Comparison of ENCODE assay signal across 9 cellular contexts in the genomic region with DNA sequence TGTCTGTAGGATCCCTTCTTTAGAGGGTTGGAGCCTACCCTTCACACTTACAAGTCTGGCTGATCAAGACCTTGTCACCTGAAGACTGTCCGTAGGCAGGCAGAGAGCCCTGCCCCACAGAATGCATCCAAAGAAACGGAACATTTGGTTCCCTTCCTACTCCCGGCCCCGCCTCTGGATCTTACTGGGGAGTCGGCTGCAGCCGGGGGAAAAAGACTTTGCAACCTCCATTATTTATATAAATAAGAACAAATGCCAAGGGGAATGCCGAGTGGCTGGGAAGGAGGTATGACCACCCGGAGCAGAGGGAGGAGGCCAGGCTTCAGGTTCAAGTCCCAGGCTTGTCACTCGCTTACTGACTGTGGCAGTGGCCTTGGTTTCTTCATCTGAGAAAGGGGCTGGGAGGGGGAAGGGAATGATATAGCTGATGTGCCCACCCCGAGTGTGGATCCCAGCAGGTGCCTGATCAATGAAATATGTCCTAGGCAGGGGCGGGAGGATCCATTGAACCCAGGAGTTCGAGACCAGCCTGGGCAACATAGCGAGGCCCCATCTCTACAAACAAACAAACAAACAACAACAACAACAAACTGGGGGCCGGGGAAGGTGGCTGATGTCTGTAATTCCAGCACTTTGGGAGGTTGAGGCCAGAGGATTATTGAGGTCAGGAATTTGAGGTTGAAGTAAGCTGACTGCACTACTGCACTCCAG. TPM values are rescaled to one million over a fixed set of nuclear protein-coding genes. Genes with fewer than 3 reads are reported as not detected.
A peak's percentile ranks its signal among the peaks of the same experiment; 100 is the strongest.
DNase-seq lines count a peak whose midpoint lies in the region; ATAC-seq and TF ChIP-seq lines count a peak whose summit lies in the region.
"Had no signal": no experiment of that assay in that cellular context is flagged by ENCODE, and none has a peak within 500 bp of the region (broad histone marks: within the 10 kb centered on the region; RNA-seq: fewer than 3 reads in every experiment).

No MANE protein-coding gene starts in this region.

- H3K9me3 Mint-ChIP-seq in natural killer cell treated with Interleukin-12 subunit alpha and Interleukin-12 subunit beta and Interleukin-15 and Interleukin-18, amount 100 ng/mL, for 72 hours: no peaks in the 10 kb centered on the region

- no peaks in the 10 kb centered on the region for H3K36me3 Mint-ChIP-seq in natural killer cell treated with Interleukin-12 subunit alpha and Interleukin-12 subunit beta and Interleukin-15 and Interleukin-18, amount 100 ng/mL, for 72 hours

- H3K9me3 ChIP-seq in right atrium auricular region (no peaks in the 10 kb centered on the region), duodenal mucosa (ENCODE audit: control insufficient read depth in 1 of 2, low read length in 2 of 2) (no peaks in the 10 kb centered on the region)

- H3K9ac ChIP-seq in duodenal mucosa (ENCODE audit: low read depth in 1 of 2, low read length in 2 of 2): peak overlapping the region in 1 of 2 donors; percentile 10

- no peak for TF ChIP-seq CTCF in right atrium auricular region (IDR thresholded peaks at IDR 0.05)

- no peaks in the 10 kb centered on the region for H3K27me3 ChIP-seq in right atrium auricular region
- H3K27me3 ChIP-seq in duodenal mucosa (ENCODE audit: control insufficient read depth in 1 of 2, insufficient read depth in 2 of 2, low read length in 2 of 2): no peaks in the 10 kb centered on the region

- H3K4me1 ChIP-seq in right atrium auricular region (peaks cover 0 to 97% of the 10 kb centered on the region in 2 donors), duodenal mucosa (ENCODE audit: control insufficient read depth in 1 of 2, insufficient read depth in 2 of 2, low read length in 2 of 2) (peaks cover 45 to 67% of the 10 kb centered on the region in 2 donors), urinary bladder (ENCODE audit: insufficient read depth) (peaks cover 3% of the 10 kb centered on the region)

- DNase-seq in right atrium auricular region (ENCODE audit: low spot score) (peak; percentile 68), Right ventricle myocardium inferior (ENCODE audit: missing footprints) (no peak), NCI-H510A treated with DMSO at 0.1 percent for 48 hours (lab: John Stamatoyannopoulos, UW) (no peak)
- no peak for DNase-seq in natural killer cell treated with Interleukin-12 subunit alpha and Interleukin-12 subunit beta and Interleukin-15 and Interleukin-18, amount 100 ng/mL, for 72 hours (ENCODE audit: low spot score)
- DNase-seq: NCI-H1930 had no signal

- peaks cover 6 to 28% of the 10 kb centered on the region in 2 donors for H3K27me3 Mint-ChIP-seq in natural killer cell treated with Interleukin-12 subunit alpha and Interleukin-12 subunit beta and Interleukin-15 and Interleukin-18, amount 100 ng/mL, for 72 hours

- H3K36me3 ChIP-seq in right atrium auricular region (no peaks in the 10 kb centered on the region), duodenal mucosa (ENCODE audit: control insufficient read depth in 1 of 2, insufficient read depth in 2 of 2, low read length in 2 of 2) (no peaks in the 10 kb centered on the region), urinary bladder (ENCODE audit: insufficient read depth) (no peaks in the 10 kb centered on the region)

- H3K4me3 Mint-ChIP-seq in natural killer cell treated with Interleukin-12 subunit alpha and Interleukin-12 subunit beta and Interleukin-15 and Interleukin-18, amount 100 ng/mL, for 72 hours: peak overlapping the region; percentile 4

- H3K4me3 ChIP-seq in right atrium auricular region (no peak overlapping the region), duodenal mucosa (ENCODE audit: low read depth in 1 of 2, low read length in 2 of 2) (no peak overlapping the region), urinary bladder (ENCODE audit: low read depth, low read length) (no peak overlapping the region)

- H3K27ac ChIP-seq in right atrium auricular region: peak overlapping the region; percentile 91 to 98
- peak overlapping the region; percentile 67 for H3K27ac ChIP-seq in duodenal mucosa (ENCODE audit: low read depth, low read length)
- peak overlapping the region; percentile 43 for H3K27ac ChIP-seq in urinary bladder (ENCODE audit: low read depth)

- no peak overlapping the region for H3K27ac Mint-ChIP-seq in natural killer cell treated with Interleukin-12 subunit alpha and Interleukin-12 subunit beta and Interleukin-15 and Interleukin-18, amount 100 ng/mL, for 72 hours

- 36% methylated on average over 14 of the region's 14 CpGs for WGBS in urinary bladder

- intact Hi-C loops in Right ventricle myocardium inferior (cut with DNase I): no loop called here

- H3K4me1 Mint-ChIP-seq in natural killer cell treated with Interleukin-12 subunit alpha and Interleukin-12 subunit beta and Interleukin-15 and Interleukin-18, amount 100 ng/mL, for 72 hours (ENCODE audit: low read depth in 2 of 2): peaks cover 24 to 30% of the 10 kb centered on the region in 2 donors

- ATAC-seq in Right ventricle myocardium inferior: no peak
- no peak for ATAC-seq in natural killer cell treated with Interleukin-12 subunit alpha and Interleukin-12 subunit beta and Interleukin-15 and Interleukin-18, amount 100 ng/mL, for 72 hours
- no peak for ATAC-seq in GM21390 (IDR thresholded peaks at IDR 0.05; ENCODE audit: unreplicated experiment)
- no peak for ATAC-seq in GM21515 (IDR thresholded peaks at IDR 0.05; ENCODE audit: unreplicated experiment)

RNA-seq across cellular contexts. Expression of gene RFX2, which starts 48.7 kb away (rescaled TPM):
- total RNA-seq in right atrium auricular region (10 to 100 TPM; 12.7 to 16.1 TPM), Right ventricle myocardium inferior (5.4 TPM), urinary bladder (13.4 TPM)
- 1 to 10 TPM; 6.6 to 6.9 TPM for total RNA-seq in natural killer cell treated with Interleukin-12 subunit alpha and Interleukin-12 subunit beta and Interleukin-15 and Interleukin-18, amount 100 ng/mL, for 72 hours
- 12.8 TPM for polyA plus RNA-seq in urinary bladder

Comparison
In these comparisons a context has a peak if more than half of its experiments do, and no peak if none do; other contexts are left out.
1. H3K27ac ChIP-seq: peak in every context shown above with its lines; median percentile 94 in right atrium auricular region; 67 in duodenal mucosa; 43 in urinary bladder.